ENCODE assay signal across 8 cellular contexts in genomic region chr4:26141916-26142638, GRCh38.
DNase-seq lines count a peak whose midpoint lies in the region; ATAC-seq and TF ChIP-seq lines count a peak whose summit lies in the region.

No MANE protein-coding gene starts in this region.

- intact Hi-C loops in tibial artery (cut with DNase I; ENCODE audit: low total_unique reads), result no loop called here

- peaks cover 34% of the 10 kb centered on the region for H3K4me1 ChIP-seq in ACC112 (ENCODE audit: control insufficient read depth, insufficient read depth, low read length, unreplicated experiment)
- H3K4me1 ChIP-seq in right atrium auricular region, result no peaks in the 10 kb centered on the region
- peaks cover 0 to 9% (median 0%) of the 10 kb centered on the region in 4 donors for H3K4me1 ChIP-seq in tibial artery

- TF ChIP-seq CTCF in right atrium auricular region (IDR thresholded peaks at IDR 0.05), result no peak
- TF ChIP-seq CTCF in tibial artery (IDR thresholded peaks at IDR 0.05), result no peak
- no peak for TF ChIP-seq CTCF in WERI-Rb-1 (IDR thresholded peaks at IDR 0.05; ENCODE audit: low read depth, low read length)

- peak; percentile 54 for ATAC-seq in GM21526 (IDR thresholded peaks at IDR 0.05; ENCODE audit: low FRiP score, unreplicated experiment)
- no peak for ATAC-seq in HG03457 (IDR thresholded peaks at IDR 0.05; ENCODE audit: unreplicated experiment)

- no peaks in the 10 kb centered on the region for H3K79me2 ChIP-seq in ACC112 (ENCODE audit: control insufficient read depth, insufficient read depth, low read length, unreplicated experiment)

- DNase-seq in SIG-M5 (lab: John Stamatoyannopoulos, UW) (peak; percentile 1), right atrium auricular region (ENCODE audit: low spot score) (peak; percentile 72), tibial artery (peak; percentile 60 to 73), WERI-Rb-1 (no peak), NCI-H345 (lab: John Stamatoyannopoulos, UW) (no peak)

- H3K36me3 ChIP-seq in ACC112 (ENCODE audit: insufficient read depth, low read length) (no peaks in the 10 kb centered on the region), right atrium auricular region (no peaks in the 10 kb centered on the region), tibial artery (no peaks in the 10 kb centered on the region), WERI-Rb-1 (no peaks in the 10 kb centered on the region)

- H3K4me3 ChIP-seq in ACC112 (ENCODE audit: low read depth, low read length), result no peak overlapping the region
- no peak overlapping the region for H3K4me3 ChIP-seq in right atrium auricular region
- no peak overlapping the region for H3K4me3 ChIP-seq in tibial artery
- no peak overlapping the region for H3K4me3 ChIP-seq in WERI-Rb-1 (ENCODE audit: low read depth, low read length)

- no peaks in the 10 kb centered on the region for H3K27me3 ChIP-seq in ACC112 (ENCODE audit: insufficient read depth, low read length)
- no peaks in the 10 kb centered on the region for H3K27me3 ChIP-seq in right atrium auricular region
- H3K27me3 ChIP-seq in tibial artery, result no peaks in the 10 kb centered on the region
- H3K27me3 ChIP-seq in WERI-Rb-1 (ENCODE audit: insufficient read depth, low read depth, severe bottlenecking), result no peaks in the 10 kb centered on the region

- H3K9me3 ChIP-seq in right atrium auricular region (no peaks in the 10 kb centered on the region), tibial artery (no peaks in the 10 kb centered on the region), WERI-Rb-1 (ENCODE audit: severe bottlenecking) (peaks cover 5% of the 10 kb centered on the region)

- H3K27ac ChIP-seq in ACC112 (ENCODE audit: low read depth, low read length), result peak overlapping the region; percentile 73
- H3K27ac ChIP-seq in right atrium auricular region, result peak overlapping the region in 1 of 2 donors; percentile 18
- H3K27ac ChIP-seq in tibial artery, result no peak overlapping the region
- no peak overlapping the region for H3K27ac ChIP-seq in WERI-Rb-1

- H2AFZ ChIP-seq in ACC112 (ENCODE audit: low read length, unreplicated experiment), result peak overlapping the region; percentile 79

Comparison
In these comparisons a context has a peak if more than half of its experiments do, and no peak if none do; other contexts are left out.
1. DNase-seq: peak in SIG-M5 (single experiment), right atrium auricular region (single experiment) and tibial artery (2 of 2); none in WERI-Rb-1 (single experiment) and NCI-H345 (single experiment).